Comparison of ENCODE assay signal across 34 cellular contexts in the genomic region with DNA sequence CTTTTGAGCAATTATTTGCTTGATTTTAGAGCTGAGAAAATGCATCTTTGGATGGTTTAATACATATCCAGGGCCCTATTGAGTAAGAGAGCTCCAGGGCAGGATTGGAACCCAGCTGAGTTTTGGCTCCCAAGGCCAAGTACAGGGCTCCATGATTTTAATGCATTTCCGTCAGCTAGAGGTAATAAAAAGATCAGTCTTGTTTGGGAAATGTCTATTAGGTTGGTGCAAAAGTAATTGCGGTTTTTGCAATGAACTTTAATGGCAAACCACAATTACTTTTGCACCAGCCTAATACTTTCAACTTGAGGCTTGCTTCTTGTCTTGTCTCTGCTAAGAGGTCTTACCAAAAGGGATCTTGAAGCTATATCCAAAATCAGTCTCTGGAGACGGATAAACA. TPM values are rescaled to one million over a fixed set of nuclear protein-coding genes. Genes with fewer than 3 reads are reported as not detected.
"Had no signal": no experiment of that assay in that cellular context is flagged by ENCODE, and none has a peak within 500 bp of the region (broad histone marks: within the 10 kb centered on the region; RNA-seq: fewer than 3 reads in every experiment).

No MANE protein-coding gene starts in this region.

- FAIRE-seq: bronchial epithelial cell, colon, TTC549 had no signal

- H3K27ac ChIP-seq: ascending aorta, cardiac muscle cell, VCaP had no signal

- H3K36me3 ChIP-seq: ascending aorta, cardiac muscle cell had no signal

- H3K4me1 ChIP-seq: ascending aorta had no signal

- H3K27me3 ChIP-seq: ascending aorta, cardiac muscle cell had no signal

- H3K4me3 ChIP-seq: ascending aorta, cardiac muscle cell had no signal

- ATAC-seq: activated CD8-positive, alpha-beta T cell treated with anti-CD3 and anti-CD28 coated beads for 36 hours; activated naive CD4-positive, alpha-beta T cell treated with anti-CD3 and anti-CD28 coated beads, Interleukin-2, amount 50 U/mL, for 72 hours; activated T-cell treated with anti-CD3 and anti-CD28 coated beads, Interleukin-2, amount 50 U/mL, for 4 hours; activated T-cell treated with anti-CD3 and anti-CD28 coated beads, Interleukin-2, amount 50 U/mL, for 72 hours; activated T-helper 17 cell treated with anti-CD3 and anti-CD28 coated beads, Interleukin-2, amount 50 U/mL, for 72 hours had no signal

- H3K9me3 ChIP-seq: ascending aorta had no signal

- DNase-seq: activated B cell treated with CpG ODN at 0.5 μM for 24 hours; activated CD4-positive, alpha-beta memory T cell treated with anti-CD3 and anti-CD28 coated beads for 36 hours; activated CD4-positive, alpha-beta T cell treated with anti-CD3 and anti-CD28 coated beads for 4 hours; activated CD4-positive, alpha-beta T cell treated with anti-CD3 and anti-CD28 coated beads, Interleukin-2, amount 10 ng/mL, durations not matched to agents 24 days and 14 days; activated CD4-positive, alpha-beta T cell treated with anti-CD3 and anti-CD28 coated beads, Interleukin-2, amount 50 U/mL, for 1 hour; activated CD4-positive, alpha-beta T cell treated with anti-CD3 and anti-CD28 coated beads, Interleukin-2, amount 50 U/mL, for 4 hours; activated CD4-positive, CD25-positive, alpha-beta regulatory T cell treated with anti-CD3 and anti-CD28 coated beads, Interleukin-2, amount 50 U/mL, for 72 hours; activated CD8-positive, alpha-beta memory T cell treated with anti-CD3 and anti-CD28 coated beads, Interleukin-2, amount 50 U/mL, for 4 hours; activated CD8-positive, alpha-beta T cell treated with anti-CD3 and anti-CD28 coated beads for 36 hours; activated effector memory CD4-positive, alpha-beta T cell treated with anti-CD3 and anti-CD28 coated beads, Interleukin-2, amount 50 U/mL, for 16 hours; activated gamma-delta T cell treated with Interleukin-2 at 50 U/mL for 16 hours; activated naive CD4-positive, alpha-beta T cell; activated naive CD4-positive, alpha-beta T cell treated with anti-CD3 and anti-CD28 coated beads for 36 hours; activated naive CD4-positive, alpha-beta T cell treated with anti-CD3 and anti-CD28 coated beads, Interleukin-2, amount 50 U/mL, for 16 hours; activated naive CD8-positive, alpha-beta T cell treated with anti-CD3 and anti-CD28 coated beads for 36 hours; activated T-cell treated with anti-CD3 and anti-CD28 coated beads for 4 hours; activated T-cell treated with anti-CD3 and anti-CD28 coated beads, Interleukin-2, amount 50 U/mL, for 1 hour; activated T-cell treated with anti-CD3 and anti-CD28 coated beads, Interleukin-2, amount 50 U/mL, for 4 hours; activated T-cell treated with anti-CD3 and anti-CD28 coated beads, Interleukin-2, amount 50 U/mL, for 72 hours; amygdala; anterior cingulate cortex; central memory CD4-positive, alpha-beta T cell; T-helper 2 cell; T-helper 9 cell had no signal

RNA-seq across cellular contexts. Expression of a gene that starts 29.4 kb away (rescaled TPM):
- total RNA-seq: activated B cell treated with CpG ODN at 0.5 μM for 24 hours; activated CD4-positive, alpha-beta T cell treated with anti-CD3 and anti-CD28 coated beads, Interleukin-2, amount 10 ng/mL, durations not matched to agents 24 days and 14 days; activated CD8-positive, alpha-beta memory T cell treated with anti-CD3 and anti-CD28 coated beads for 36 hours; activated T-helper 1 cell treated with anti-CD3 and anti-CD28 coated beads, Interleukin-12 subunit alpha, Interleukin-12 subunit beta, Interleukin-2, Interleukin-4 antibody, amounts not matched to agents 30 ng/mL and 10 ng/mL and 1 ng/mL, durations not matched to agents 14 hours and 24 hours and 36 hours; ascending aorta had no signal
